In the genomic region with DNA sequence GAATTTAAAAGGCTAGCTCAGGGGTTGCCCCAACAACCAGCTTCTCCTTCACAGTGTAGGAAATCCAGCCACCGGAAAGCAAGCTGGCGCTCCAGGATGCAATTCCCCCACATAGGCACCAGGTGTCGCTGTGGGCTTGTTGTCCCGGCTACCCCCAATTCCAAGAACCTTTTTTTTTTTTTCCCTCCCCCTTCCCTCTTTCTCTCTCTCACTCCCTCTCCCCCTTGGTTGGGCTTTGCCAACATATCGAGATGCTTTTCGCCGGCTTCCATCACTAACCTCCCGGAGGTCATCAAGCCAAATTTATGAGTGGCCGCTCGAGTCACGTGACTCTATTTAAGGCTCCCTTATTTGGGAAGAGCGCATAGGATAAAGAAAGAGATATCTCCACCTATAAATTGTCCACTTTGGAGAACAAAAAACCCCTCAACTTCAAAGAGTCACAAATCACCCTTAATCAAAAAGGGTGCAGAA, we compare ENCODE assay signal across 8 cellular contexts. TPM values are rescaled to one million over a fixed set of nuclear protein-coding genes. Genes with fewer than 3 reads are reported as not detected.
DNase-seq lines count a peak whose midpoint lies in the region; ATAC-seq lines count a peak whose summit lies in the region.

A gene (plus strand): TSS at position 424 of the 474 bp plus-strand sequence. CDS start 73 bp downstream, outside the sequence.

- no peaks in the 10 kb centered on the region for H3K9me3 ChIP-seq in SJCRH30 (replicated peaks)

- no peaks in the 10 kb centered on the region for H3K36me3 ChIP-seq in SJCRH30

- H3K36me3 Mint-ChIP-seq in activated naive CD4-positive, alpha-beta T cell treated with anti-CD3 and anti-CD28 coated beads, Interleukin-2, amount 50 U/mL, for 72 hours = peaks cover 4 to 14% of the 10 kb centered on the region in 2 donors

- intact Hi-C loops in left cardiac atrium (cut with DNase I) = no loop called here
- intact Hi-C loops in sciatic nerve (cut with DNase I) = loop anchor here (5.0 kb wide), 1 partner anchor 95 kb away; no protein-coding TSS in a partner anchor

- no peak within 1 kb of the TSS for H3K27ac Mint-ChIP-seq in activated naive CD4-positive, alpha-beta T cell treated with anti-CD3 and anti-CD28 coated beads, Interleukin-2, amount 50 U/mL, for 72 hours

- peak within 1 kb of the TSS; percentile 25; the same call in 1 of the 2 replicates for H3K4me3 ChIP-seq in SJCRH30

- H3K4me1 ChIP-seq in SJCRH30 = peaks cover 8% of the 10 kb centered on the region

- no peak within 1 kb of the TSS for H3K27ac ChIP-seq in SJCRH30

- ATAC-seq in activated naive CD4-positive, alpha-beta T cell treated with anti-CD3 and anti-CD28 coated beads, Interleukin-2, amount 50 U/mL, for 72 hours = peak; percentile 31 to 40
- peak; percentile 25 to 49 for ATAC-seq in left cardiac atrium
- ATAC-seq in sciatic nerve = peak; percentile 51
- no peak for ATAC-seq in HG02588 (IDR thresholded peaks at IDR 0.05; ENCODE audit: unreplicated experiment)
- no peak for ATAC-seq in HG03108 (IDR thresholded peaks at IDR 0.05; ENCODE audit: unreplicated experiment)

- H3K27me3 ChIP-seq in SJCRH30 = no peaks in the 10 kb centered on the region

- H3K9me3 Mint-ChIP-seq in activated naive CD4-positive, alpha-beta T cell treated with anti-CD3 and anti-CD28 coated beads, Interleukin-2, amount 50 U/mL, for 72 hours = no peaks in the 10 kb centered on the region

- DNase-seq in DMS53 treated with DMSO at 0.1 percent for 48 hours (lab: John Stamatoyannopoulos, UW; ENCODE audit: unreplicated experiment) = peak; percentile 52
- peak; percentile 38 to 39 for DNase-seq in Kasumi-1 (lab: John Stamatoyannopoulos, UW)
- DNase-seq in SJCRH30 = peak; percentile 58 to 84
- peak in 1 of 2 donors; percentile 73 for DNase-seq in activated naive CD4-positive, alpha-beta T cell treated with anti-CD3 and anti-CD28 coated beads, Interleukin-2, amount 50 U/mL, for 72 hours (ENCODE audit: low spot score in 2 of 2)
- no peak for DNase-seq in left cardiac atrium
- peak; percentile 89 for DNase-seq in sciatic nerve (ENCODE audit: low spot score)

RNA-seq across cellular contexts. Expression of the gene that starts here (rescaled TPM):
- not detected in 2 replicates for total RNA-seq in SJCRH30 (2014; rRNA removed; shearing (Covaris generic))
- total RNA-seq in activated naive CD4-positive, alpha-beta T cell treated with anti-CD3 and anti-CD28 coated beads, Interleukin-2, amount 50 U/mL, for 72 hours = not detected
- total RNA-seq in left cardiac atrium = not detected
- 5.6 TPM for total RNA-seq in sciatic nerve

Comparison
In these comparisons a context has a peak if more than half of its experiments do, and no peak if none do; other contexts are left out.
1. Peak in DNase-seq and H3K4me3 ChIP-seq in SJCRH30; RNA of the gene not detected or under 1 TPM.
2. Peak in ATAC-seq in activated naive CD4-positive, alpha-beta T cell treated with anti-CD3 and anti-CD28 coated beads, Interleukin-2, amount 50 U/mL, for 72 hours; RNA of the gene not detected or under 1 TPM.
3. Peak in ATAC-seq in left cardiac atrium; RNA of the gene not detected or under 1 TPM.